ENCODE assay signal across 8 cellular contexts in genomic region chr16:85902366-85903155, GRCh38. TPM values are rescaled to one million over a fixed set of nuclear protein-coding genes. Genes with fewer than 3 reads are reported as not detected.
DNase-seq lines count a peak whose midpoint lies in the region; ATAC-seq and TF ChIP-seq lines count a peak whose summit lies in the region.

No MANE protein-coding gene starts in this region.

- CTCF ChIA-PET in Calu3 (lab: Charles Lee) = no interaction called here

- DNase-seq in WERI-Rb-1 (peak; percentile 44), hepatocyte (ENCODE audit: low spot score) (no peak), cerebellar nuclear complex (lab: John Stamatoyannopoulos, UW) (no peak), Calu3 (no peak), D341Med (ENCODE audit: low spot score) (no peak)

- H4K20me1 ChIP-seq in hepatocyte (ENCODE audit: insufficient read depth, poor library complexity, severe bottlenecking) = no peaks in the 10 kb centered on the region

- no peak for TF ChIP-seq CTCF in WERI-Rb-1 (IDR thresholded peaks at IDR 0.05; ENCODE audit: low read depth, low read length)
- TF ChIP-seq CTCF in hepatocyte (IDR thresholded peaks at IDR 0.05; ENCODE audit: poor library complexity) = no peak
- no peak for TF ChIP-seq CTCF in gastroesophageal sphincter (IDR thresholded peaks at IDR 0.05)
- TF ChIP-seq CTCF in Calu3 (IDR thresholded peaks at IDR 0.05; ENCODE audit: unreplicated experiment) = no peak

- peaks cover 70% of the 10 kb centered on the region for H3K27me3 Mint-ChIP-seq in Calu3 (ENCODE audit: unreplicated experiment)

- no peaks in the 10 kb centered on the region for H3K36me3 ChIP-seq in WERI-Rb-1
- H3K36me3 ChIP-seq in hepatocyte (replicated peaks; ENCODE audit: insufficient read depth, low read depth) = no peaks in the 10 kb centered on the region
- H3K36me3 ChIP-seq in gastroesophageal sphincter = no peaks in the 10 kb centered on the region

- no peak overlapping the region for H2AFZ ChIP-seq in hepatocyte

- H3K4me1 Mint-ChIP-seq in Calu3 (ENCODE audit: low read depth, unreplicated experiment) = peaks cover 8% of the 10 kb centered on the region

- peaks cover 24% of the 10 kb centered on the region for H3K79me2 ChIP-seq in hepatocyte

- H3K27ac Mint-ChIP-seq in Calu3 (ENCODE audit: unreplicated experiment) = no peak overlapping the region

- 74% methylated on average over 20 of the region's 20 CpGs for WGBS in hepatocyte (ENCODE audit: low lambda C conversion rate, missing lambda C conversion rate)
- WGBS in gastroesophageal sphincter (ENCODE audit: low coverage in 1 of 2), 2 donors = 77 to 89% methylated on average over 9 to 15 of the region's 20 CpGs

- H3K4me1 ChIP-seq in hepatocyte (ENCODE audit: insufficient read depth) = peaks cover 5% of the 10 kb centered on the region
- H3K4me1 ChIP-seq in gastroesophageal sphincter = peaks cover 0 to 28% (median 0%) of the 10 kb centered on the region in 3 donors

- H3K27me3 ChIP-seq in WERI-Rb-1 (ENCODE audit: insufficient read depth, low read depth, severe bottlenecking) = no peaks in the 10 kb centered on the region
- H3K27me3 ChIP-seq in hepatocyte = peaks cover 18% of the 10 kb centered on the region
- peaks cover 14% of the 10 kb centered on the region for H3K27me3 ChIP-seq in gastroesophageal sphincter

- no peak overlapping the region for H3K4me3 Mint-ChIP-seq in Calu3 (ENCODE audit: low read depth, unreplicated experiment)

- no peak for TF ChIP-seq EP300 in gastroesophageal sphincter (IDR thresholded peaks at IDR 0.05)

- peak overlapping the region; percentile 37 for H3K4me2 ChIP-seq in hepatocyte

- TF ChIP-seq POLR2A in GM18526 (IDR thresholded peaks at IDR 0.05; ENCODE audit: extremely low read depth, insufficient read length) = peak; percentile 6
- TF ChIP-seq POLR2A in gastroesophageal sphincter (IDR thresholded peaks at IDR 0.05) = no peak

- no peaks in the 10 kb centered on the region for H3K9me2 ChIP-seq in hepatocyte (replicated peaks; ENCODE audit: insufficient read depth)

- H3K9me3 ChIP-seq in WERI-Rb-1 (ENCODE audit: severe bottlenecking) = no peaks in the 10 kb centered on the region
- H3K9me3 ChIP-seq in hepatocyte (ENCODE audit: low read depth) = no peaks in the 10 kb centered on the region
- no peaks in the 10 kb centered on the region for H3K9me3 ChIP-seq in gastroesophageal sphincter

- peaks cover 5% of the 10 kb centered on the region for H3K9me3 Mint-ChIP-seq in Calu3 (ENCODE audit: low read depth, unreplicated experiment)

- intact Hi-C loops in Calu3 (cut with micrococcal nuclease; ENCODE audit: unreplicated experiment) = no loop called here

- no peak overlapping the region for H3K27ac ChIP-seq in WERI-Rb-1
- no peak overlapping the region for H3K27ac ChIP-seq in hepatocyte
- no peak overlapping the region for H3K27ac ChIP-seq in gastroesophageal sphincter

- peaks cover 7% of the 10 kb centered on the region for H3K36me3 Mint-ChIP-seq in Calu3 (ENCODE audit: insufficient read depth, unreplicated experiment)

- ATAC-seq in HG02798 (IDR thresholded peaks at IDR 0.05; ENCODE audit: poor library complexity, unreplicated experiment) (peak; percentile 72), gastroesophageal sphincter (no peak)

- BruUV-seq in Calu3 (replicated peaks; lab: Mats Ljungman, UMichigan) = no TSS peak

- no peak overlapping the region for H3K4me3 ChIP-seq in WERI-Rb-1 (ENCODE audit: low read depth, low read length)
- no peak overlapping the region for H3K4me3 ChIP-seq in hepatocyte
- no peak overlapping the region for H3K4me3 ChIP-seq in gastroesophageal sphincter

RNA-seq across cellular contexts. Expression of gene IRF8, which starts 3.6 kb away (rescaled TPM):
- 7.2 and 8.4 TPM in 2 replicates for total RNA-seq in hepatocyte
- 4.7 and 6.9 TPM in 2 replicates for polyA plus RNA-seq in hepatocyte
- total RNA-seq in gastroesophageal sphincter = 10 to 100 TPM in 2 of 4 donors, 1 to 10 TPM in 2; 2.4 to 13.8 (median 9.0) TPM
- total RNA-seq in Calu3 (2022) = 5.0 and 10.5 TPM in 2 replicates
